In the genomic region with DNA sequence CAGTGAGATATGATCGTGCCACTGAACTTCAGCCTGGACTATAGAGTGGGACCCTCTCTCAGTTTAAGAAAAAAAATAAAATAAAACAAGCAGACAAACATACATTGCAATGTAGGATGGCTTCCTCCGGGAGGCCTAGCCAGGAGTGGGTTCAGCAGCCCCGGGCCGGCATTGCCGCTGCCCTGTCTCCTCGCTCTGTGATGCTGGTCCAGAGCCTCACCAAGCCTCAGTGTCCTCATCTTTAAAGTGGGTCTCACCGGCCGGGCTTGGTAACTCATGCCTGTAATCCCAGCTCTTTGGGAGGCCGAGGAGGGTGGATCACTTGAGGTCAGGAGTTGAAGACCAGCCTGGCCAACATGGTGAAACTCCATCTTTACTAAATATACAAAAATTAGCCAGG, we compare ENCODE assay signal across 16 cellular contexts.
DNase-seq lines count a peak whose midpoint lies in the region; ATAC-seq and TF ChIP-seq lines count a peak whose summit lies in the region.
"Had no signal": no experiment of that assay in that cellular context is flagged by ENCODE, and none has a peak within 500 bp of the region (broad histone marks: within the 10 kb centered on the region; RNA-seq: fewer than 3 reads in every experiment).

No MANE protein-coding gene starts in this region.

- no peak for TF ChIP-seq POLR2A in suprapubic skin (IDR thresholded peaks at IDR 0.05)

- H3K27me3 ChIP-seq in colonic mucosa (no peaks in the 10 kb centered on the region), neutrophil (no peaks in the 10 kb centered on the region), suprapubic skin (no peaks in the 10 kb centered on the region)
- H3K27me3 ChIP-seq: BE2C had no signal

- intact Hi-C loops in colonic mucosa (cut with DNase I) = no loop called here

- POLR2A ChIA-PET in RWPE1 (lab: Yijun Ruan, JAX; ENCODE audit: low non-redundant PET) = no interaction called here

- ATAC-seq in HG03457 (IDR thresholded peaks at IDR 0.05; ENCODE audit: unreplicated experiment) = no peak
- ATAC-seq: K562 had no signal

- TF ChIP-seq EP300 in suprapubic skin (IDR thresholded peaks at IDR 0.05) = no peak

- H3K4me1 ChIP-seq in colonic mucosa = no peaks in the 10 kb centered on the region
- peaks cover 59 to 60% of the 10 kb centered on the region in 2 experiments for H3K4me1 ChIP-seq in neutrophil (ENCODE audit: control insufficient read depth in 1 of 2, insufficient read depth in 1 of 2, low read depth in 1 of 2, low read length in 1 of 2)
- H3K4me1 ChIP-seq in suprapubic skin = peaks cover 38% of the 10 kb centered on the region
- H3K4me1 ChIP-seq: BE2C had no signal

- no peaks in the 10 kb centered on the region for H3K36me3 ChIP-seq in colonic mucosa
- no peaks in the 10 kb centered on the region for H3K36me3 ChIP-seq in neutrophil
- no peaks in the 10 kb centered on the region for H3K36me3 ChIP-seq in suprapubic skin
- H3K36me3 ChIP-seq: BE2C had no signal

- H3K4me3 ChIP-seq in colonic mucosa (no peak overlapping the region), neutrophil (ENCODE audit: low read depth in 1 of 2, low read length in 1 of 2) (no peak overlapping the region), suprapubic skin (no peak overlapping the region)
- H3K4me3 ChIP-seq: K562 had no signal

- H3K27ac ChIP-seq in RWPE1 (peak overlapping the region; percentile 71), colonic mucosa (peak overlapping the region; percentile 52), neutrophil (peak overlapping the region; percentile 63), suprapubic skin (peak overlapping the region; percentile 37)

- TF ChIP-seq CTCF in RWPE1 (conservative IDR thresholded peaks at IDR 0.05; ENCODE audit: low read depth) = no peak
- no peak for TF ChIP-seq CTCF in colonic mucosa (IDR thresholded peaks at IDR 0.05)
- TF ChIP-seq CTCF in neutrophil (IDR thresholded peaks at IDR 0.05) = no peak
- TF ChIP-seq CTCF in suprapubic skin (IDR thresholded peaks at IDR 0.05) = no peak

- WGBS in suprapubic skin = 95% methylated on average over 9 of the region's 9 CpGs

- CTCF ChIA-PET in RWPE1 (lab: Yijun Ruan, JAX) = no interaction called here

- DNase-seq in RWPE1 (ENCODE audit: low spot score) = no peak
- DNase-seq in colonic mucosa = no peak
- no peak for DNase-seq in suprapubic skin (ENCODE audit: low spot score in 2 of 2)
- DNase-seq in NCI-H1694 (lab: John Stamatoyannopoulos, UW) = no peak
- DNase-seq in NAMALWA (ENCODE audit: low spot score) = no peak
- DNase-seq in stimulated activated naive CD4-positive, alpha-beta T cell treated with Interleukin-2 at 50 U/mL for 16 hours (lab: John Stamatoyannopoulos, UW) = no peak
- DNase-seq: activated CD4-positive, alpha-beta T cell treated with anti-CD3 and anti-CD28 coated beads for 4 hours; activated naive CD4-positive, alpha-beta T cell treated with Interleukin-2 at 50 U/mL for 16 hours; BE2C; NCI-H187; NCI-H345; NK-92 treated with Interleukin-12 subunit alpha and Interleukin-12 subunit beta, amount 100 ng/mL, for 24 hours; SW 1271 had no signal

- no peak overlapping the region for H3K9ac ChIP-seq in colonic mucosa (ENCODE audit: low read depth in 2 of 2, low read length in 2 of 2)

- H3K9me3 ChIP-seq in colonic mucosa (no peaks in the 10 kb centered on the region), neutrophil (no peaks in the 10 kb centered on the region), suprapubic skin (no peaks in the 10 kb centered on the region)
- H3K9me3 ChIP-seq: BE2C had no signal
